7 cellular contexts compared by ENCODE assay signal in genomic region chr17:32487460-32488176, GRCh38. TPM values are rescaled to one million over a fixed set of nuclear protein-coding genes. Genes with fewer than 3 reads are reported as not detected.
DNase-seq lines count a peak whose midpoint lies in the region; ATAC-seq and TF ChIP-seq lines count a peak whose summit lies in the region.

No MANE protein-coding gene starts in this region.

- H3K9me3 ChIP-seq in gastroesophageal sphincter = no peaks in the 10 kb centered on the region

- peak overlapping the region; percentile 56 for H3K27ac Mint-ChIP-seq in activated CD8-positive, alpha-beta memory T cell treated with anti-CD3 and anti-CD28 coated beads, Interleukin-2, amount 10 ng/mL, durations not matched to agents 7 days and 5 days

- H3K27ac ChIP-seq in gastroesophageal sphincter = peak overlapping the region in 3 of 4 donors; percentile 48 to 87 (median 84)

- H3K36me3 ChIP-seq in gastroesophageal sphincter = peaks cover 0 to 3% of the 10 kb centered on the region in 2 donors

- CTCF ChIA-PET in activated CD8-positive, alpha-beta memory T cell treated with anti-CD3 and anti-CD28 coated beads, Interleukin-2, amount 10 ng/mL, durations not matched to agents 7 days and 5 days (lab: Charles Lee) = interaction anchor here (0.8 to 5.0 kb wide), 13 partner anchors 9 to 296 kb away, joined by 3 to 34 read pairs (median 4); partner anchors contain the start of gene PSMD11

- H3K4me3 Mint-ChIP-seq in activated CD8-positive, alpha-beta memory T cell treated with anti-CD3 and anti-CD28 coated beads, Interleukin-2, amount 10 ng/mL, durations not matched to agents 7 days and 5 days = peak overlapping the region; percentile 84

- H3K27me3 Mint-ChIP-seq in activated CD8-positive, alpha-beta memory T cell treated with anti-CD3 and anti-CD28 coated beads, Interleukin-2, amount 10 ng/mL, durations not matched to agents 7 days and 5 days = peaks cover 8% of the 10 kb centered on the region

- H3K4me1 Mint-ChIP-seq in activated CD8-positive, alpha-beta memory T cell treated with anti-CD3 and anti-CD28 coated beads, Interleukin-2, amount 10 ng/mL, durations not matched to agents 7 days and 5 days = peaks cover 36% of the 10 kb centered on the region

- WGBS in gastroesophageal sphincter (ENCODE audit: low coverage in 1 of 2), 2 donors = 27% methylated on average over 15 of the region's 59 CpGs; no CpG with 5 or more reads in 1 of the 2 donors

- no peak for DNase-seq in activated CD8-positive, alpha-beta memory T cell treated with anti-CD3 and anti-CD28 coated beads, Interleukin-2, amount 10 ng/mL, durations not matched to agents 7 days and 5 days
- no peak for DNase-seq in retinal pigment epithelial cell (ENCODE audit: low read depth)
- no peak for DNase-seq in stimulated activated CD8-positive, alpha-beta memory T cell treated with anti-CD3 and anti-CD28 coated beads, Interleukin-4, amount 100 ng/mL, for 48 hours

- no peaks in the 10 kb centered on the region for H3K27me3 ChIP-seq in gastroesophageal sphincter

- no peak for TF ChIP-seq CTCF in gastroesophageal sphincter (IDR thresholded peaks at IDR 0.05)
- no peak for TF ChIP-seq CTCF in retinal pigment epithelial cell (conservative IDR thresholded peaks at IDR 0.05; ENCODE audit: low read depth, low read length)

- peaks cover 19% of the 10 kb centered on the region for H3K36me3 Mint-ChIP-seq in activated CD8-positive, alpha-beta memory T cell treated with anti-CD3 and anti-CD28 coated beads, Interleukin-2, amount 10 ng/mL, durations not matched to agents 7 days and 5 days

- peak overlapping the region; percentile 59 for H3K4me3 ChIP-seq in GM08714 (ENCODE audit: low read length)
- peak overlapping the region; percentile 8 to 66 for H3K4me3 ChIP-seq in gastroesophageal sphincter
- H3K4me3 ChIP-seq in retinal pigment epithelial cell (ENCODE audit: low read length) = peak overlapping the region; percentile 60

- TF ChIP-seq EP300 in gastroesophageal sphincter (IDR thresholded peaks at IDR 0.05) = no peak

- TF ChIP-seq POLR2A in gastroesophageal sphincter (IDR thresholded peaks at IDR 0.05) = no peak

- no peaks in the 10 kb centered on the region for H3K9me3 Mint-ChIP-seq in activated CD8-positive, alpha-beta memory T cell treated with anti-CD3 and anti-CD28 coated beads, Interleukin-2, amount 10 ng/mL, durations not matched to agents 7 days and 5 days (ENCODE audit: low read depth)

- peaks cover 0 to 45% (median 14%) of the 10 kb centered on the region in 3 donors for H3K4me1 ChIP-seq in gastroesophageal sphincter

- ATAC-seq in HG03442 (IDR thresholded peaks at IDR 0.05; ENCODE audit: unreplicated experiment) (peak; percentile 16), gastroesophageal sphincter (no peak), GM19351 (IDR thresholded peaks at IDR 0.05; ENCODE audit: unreplicated experiment) (no peak)
- peak; percentile 30 for ATAC-seq in activated CD8-positive, alpha-beta memory T cell treated with anti-CD3 and anti-CD28 coated beads, Interleukin-2, amount 10 ng/mL, durations not matched to agents 7 days and 5 days

RNA-seq across cellular contexts. Expression of gene CDK5R1, which starts 0.8 kb away (rescaled TPM):
- 1 to 10 TPM; 3.3 to 3.5 TPM for total RNA-seq in activated CD8-positive, alpha-beta memory T cell treated with anti-CD3 and anti-CD28 coated beads, Interleukin-2, amount 10 ng/mL, durations not matched to agents 7 days and 5 days
- total RNA-seq in gastroesophageal sphincter = 1 to 10 TPM in 2 of 4 donors, under 1 TPM in 1, not detected in 1; 0.54 to 1.5 (median 1.0) TPM

RNA-seq across cellular contexts. Expression of gene PSMD11, which starts 43.3 kb away (rescaled TPM):
- total RNA-seq in activated CD8-positive, alpha-beta memory T cell treated with anti-CD3 and anti-CD28 coated beads, Interleukin-2, amount 10 ng/mL, durations not matched to agents 7 days and 5 days = 100 to 1,000 TPM; 110 to 139 TPM
- 10 to 100 TPM; 41.7 to 68.7 (median 64.9) TPM for total RNA-seq in gastroesophageal sphincter

Comparison
In these comparisons a context has a peak if more than half of its experiments do, and no peak if none do; other contexts are left out.
1. ATAC-seq: peak in HG03442 (single experiment) and activated CD8-positive, alpha-beta memory T cell treated with anti-CD3 and anti-CD28 coated beads, Interleukin-2, amount 10 ng/mL, durations not matched to agents 7 days and 5 days (single experiment); none in gastroesophageal sphincter (single experiment) and GM19351 (single experiment).
2. Peak in every context shown above with its lines, with median percentiles within 50 percentile points of each other: H3K4me3 ChIP-seq.